ENCODE assay signal across 21 cellular contexts in the genomic region with DNA sequence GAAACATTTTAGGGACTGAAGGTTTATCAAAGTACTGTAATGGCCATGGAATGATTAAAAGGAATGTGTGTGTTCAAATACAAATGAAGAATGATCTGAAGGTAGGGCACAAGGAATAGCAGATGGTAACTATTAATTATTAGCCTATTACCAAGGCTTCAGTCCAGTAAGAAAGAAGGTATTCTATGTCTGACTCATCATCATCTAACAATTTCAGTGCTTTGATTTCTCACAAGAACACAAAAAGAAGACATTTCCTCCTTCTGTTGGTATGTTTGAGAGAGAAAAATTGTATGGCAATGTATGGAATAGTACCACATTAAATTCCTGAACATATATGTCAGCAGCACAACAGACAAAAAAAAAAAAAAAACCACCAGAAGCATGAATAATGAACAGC. TPM values are rescaled to one million over a fixed set of nuclear protein-coding genes. Genes with fewer than 3 reads are reported as not detected.
A peak's percentile ranks its signal among the peaks of the same experiment; 100 is the strongest.
DNase-seq lines count a peak whose midpoint lies in the region; ATAC-seq and TF ChIP-seq lines count a peak whose summit lies in the region.
"Had no signal": no experiment of that assay in that cellular context is flagged by ENCODE, and none has a peak within 500 bp of the region (broad histone marks: within the 10 kb centered on the region; RNA-seq: fewer than 3 reads in every experiment).

No MANE protein-coding gene starts in this region.

- no peak overlapping the region for H4K8ac ChIP-seq in mesenchymal stem cell (ENCODE audit: low read length)

- H3K27ac ChIP-seq in foreskin keratinocyte (no peak overlapping the region), mesenchymal stem cell (ENCODE audit: low read length, poor library complexity, severe bottlenecking) (peak overlapping the region; percentile 50), transverse colon (no peak overlapping the region), thyroid gland (no peak overlapping the region)
- H3K27ac ChIP-seq: BLaER1, HL-60, Peyer's patch had no signal

- no peak overlapping the region for H2BK120ac ChIP-seq in mesenchymal stem cell (ENCODE audit: low read depth, low read length)

- in situ Hi-C loops in Caki2 (cut with HindIII; ENCODE audit: low pct_unique_long_range_greater_than_20kb, low sequenced_read_pairs) (no loop called here), transverse colon (cut with MboI; ENCODE audit: low pct_ligation_motif_present in 1 of 4, low pct_unique_long_range_greater_than_20kb in 1 of 4, low sequenced_read_pairs in 3 of 4) (no loop called here)

- no peak overlapping the region for H2BK15ac ChIP-seq in mesenchymal stem cell (ENCODE audit: low read depth, poor library complexity, severe bottlenecking)

- H4K91ac ChIP-seq in mesenchymal stem cell (ENCODE audit: low read length): no peak overlapping the region

- no peak overlapping the region for H2BK5ac ChIP-seq in mesenchymal stem cell (ENCODE audit: low read depth, low read length, poor library complexity, severe bottlenecking)

- no peak for TF ChIP-seq CTCF in foreskin keratinocyte (conservative IDR thresholded peaks at IDR 0.05)
- no peak for TF ChIP-seq CTCF in transverse colon (IDR thresholded peaks at IDR 0.05)
- TF ChIP-seq CTCF in thyroid gland (IDR thresholded peaks at IDR 0.05): no peak

- H3K27me3 ChIP-seq in foreskin keratinocyte (no peaks in the 10 kb centered on the region), mesenchymal stem cell (ENCODE audit: control insufficient read depth in 1 of 2, insufficient read depth in 1 of 2, low read length in 2 of 2) (no peaks in the 10 kb centered on the region), transverse colon (no peaks in the 10 kb centered on the region), thyroid gland (no peaks in the 10 kb centered on the region)
- H3K27me3 ChIP-seq: BLaER1, Peyer's patch had no signal

- H3K36me3 ChIP-seq in mesenchymal stem cell (ENCODE audit: control insufficient read depth in 1 of 2, insufficient read depth in 2 of 2, low read depth in 1 of 2, low read length in 2 of 2) (no peaks in the 10 kb centered on the region), transverse colon (no peaks in the 10 kb centered on the region), thyroid gland (no peaks in the 10 kb centered on the region)
- H3K36me3 ChIP-seq: BLaER1, HAP-1, Peyer's patch had no signal

- intact Hi-C loops in transverse colon (cut with DNase I; ENCODE audit: low total_unique reads): no loop called here
- intact Hi-C loops in thyroid gland (cut with DNase I): no loop called here

- H2BK12ac ChIP-seq in mesenchymal stem cell (ENCODE audit: low read length in 2 of 2): no peak overlapping the region

- no peak overlapping the region for H3K18ac ChIP-seq in mesenchymal stem cell (ENCODE audit: low read depth in 1 of 2, low read length in 2 of 2)

- DNase-seq in Caki2 (ENCODE audit: low read depth) (peak; percentile 27), HS-5 (ENCODE audit: low read depth) (peak; percentile 16), foreskin keratinocyte (peak; percentile 52 to 85), mesenchymal stem cell (no peak), transverse colon (no peak), thyroid gland (no peak)
- DNase-seq: CD4-positive, CD25-positive, alpha-beta regulatory T cell; GOT3; NCI-H1048; NCI-H1417 treated with DMSO at 0.1 percent for 48 hours; NCI-H187; NCI-H2081 treated with DMSO at 0.1 percent for 48 hours; NCI-H2171; NCI-H226; NCI-H510A; Peyer's patch; SHP77 treated with DMSO at 0.1 percent for 48 hours had no signal

- no peak overlapping the region for H3K14ac ChIP-seq in mesenchymal stem cell (ENCODE audit: low read length in 2 of 2)

- TF ChIP-seq EP300 in transverse colon (IDR thresholded peaks at IDR 0.05; ENCODE audit: low read depth): no peak

- H2AFZ ChIP-seq in mesenchymal stem cell (ENCODE audit: low read depth, low read length): no peak overlapping the region

- H3K4me3 ChIP-seq in mesenchymal stem cell (ENCODE audit: insufficient read depth in 1 of 2, low read depth in 1 of 2, low read length in 2 of 2) (no peak overlapping the region), transverse colon (no peak overlapping the region), thyroid gland (replicated peaks in 1 of 3) (no peak overlapping the region)
- H3K4me3 ChIP-seq: BLaER1, HAP-1, Peyer's patch had no signal

- no peak overlapping the region for H3K9ac ChIP-seq in mesenchymal stem cell (ENCODE audit: low read length)
- H3K9ac ChIP-seq: BLaER1 had no signal

- peak; percentile 92 for ATAC-seq in foreskin keratinocyte
- ATAC-seq in HG03439 (IDR thresholded peaks at IDR 0.05; ENCODE audit: unreplicated experiment): no peak

- no peak overlapping the region for H3K4ac ChIP-seq in mesenchymal stem cell (ENCODE audit: low read depth in 1 of 2, low read length in 2 of 2)

- H3K4me1 ChIP-seq in foreskin keratinocyte (peaks cover 11% of the 10 kb centered on the region), mesenchymal stem cell (ENCODE audit: control insufficient read depth, insufficient read depth, low read depth, low read length) (peaks cover 2% of the 10 kb centered on the region), transverse colon (no peaks in the 10 kb centered on the region), thyroid gland (no peaks in the 10 kb centered on the region)
- H3K4me1 ChIP-seq: BLaER1, HAP-1, Peyer's patch had no signal

- H3K4me2 ChIP-seq in mesenchymal stem cell (ENCODE audit: low read length, poor library complexity, severe bottlenecking): no peak overlapping the region
- H3K4me2 ChIP-seq: BLaER1 had no signal

- H3K79me1 ChIP-seq in mesenchymal stem cell (replicated peaks; ENCODE audit: low read length, poor library complexity, severe bottlenecking): no peaks in the 10 kb centered on the region

- TF ChIP-seq POLR2A in transverse colon (IDR thresholded peaks at IDR 0.05) (no peak), thyroid gland (IDR thresholded peaks at IDR 0.05) (no peak)

- H3K23ac ChIP-seq in mesenchymal stem cell (ENCODE audit: low read length in 2 of 2): no peak overlapping the region

- no peak overlapping the region for H2AK5ac ChIP-seq in mesenchymal stem cell (ENCODE audit: low read length, severe bottlenecking)

- no peaks in the 10 kb centered on the region for H3K9me3 ChIP-seq in mesenchymal stem cell (ENCODE audit: control insufficient read depth, low read length)
- no peaks in the 10 kb centered on the region for H3K9me3 ChIP-seq in transverse colon
- H3K9me3 ChIP-seq in thyroid gland: no peaks in the 10 kb centered on the region
- H3K9me3 ChIP-seq: BLaER1, HAP-1, Peyer's patch had no signal

RNA-seq across cellular contexts. Expression of gene TYW3, which starts 57.5 kb away (rescaled TPM):
- total RNA-seq in Caki2 (2014; rRNA removed; shearing (Covaris generic); ENCODE audit: low replicate concordance): 10.0 and 13.7 TPM in 2 replicates
- total RNA-seq in foreskin keratinocyte (18.1 and 21.8 TPM in 2 replicates), transverse colon (10 to 100 TPM in 1 of 4 donors, 1 to 10 TPM in 2, under 1 TPM in 1; 0.80 to 11.2 (median 8.3) TPM), thyroid gland (10 to 100 TPM; 18.0 to 23.5 (median 21.1) TPM)
- polyA plus RNA-seq in foreskin keratinocyte: 19.7 and 21.5 TPM in 2 replicates
- polyA plus RNA-seq in mesenchymal stem cell (2013, experiment 1 of 2): 17.4 TPM
- 18.3 TPM for polyA plus RNA-seq in mesenchymal stem cell (2013, experiment 2 of 2)

RNA-seq across cellular contexts. Expression of gene CRYZ, which starts 57.6 kb away (rescaled TPM):
- total RNA-seq in Caki2 (2014; rRNA removed; shearing (Covaris generic); ENCODE audit: low replicate concordance): 150 and 197 TPM in 2 replicates
- total RNA-seq in foreskin keratinocyte (33.9 and 62.5 TPM in 2 replicates), transverse colon (10 to 100 TPM in 3 of 4 donors, 1 to 10 TPM in 1; 1.5 to 22.7 (median 14.0) TPM), thyroid gland (10 to 100 TPM; 45.3 to 92.1 (median 58.0) TPM)
- 25.1 and 40.1 TPM in 2 replicates for polyA plus RNA-seq in foreskin keratinocyte
- 21.5 TPM for polyA plus RNA-seq in mesenchymal stem cell (2013, experiment 1 of 2)
- polyA plus RNA-seq in mesenchymal stem cell (2013, experiment 2 of 2): 25.4 TPM

Comparison
In these comparisons a context has a peak if more than half of its experiments do, and no peak if none do; other contexts are left out.
1. DNase-seq: peak in Caki2 (single experiment), HS-5 (single experiment) and foreskin keratinocyte (2 of 2); none in mesenchymal stem cell (single experiment), transverse colon (single experiment) and thyroid gland (0 of 2).